In genomic region chr16:35523991-35524390, GRCh38 we compare ENCODE assay signal across 22 cellular contexts.
"Had no signal": no experiment of that assay in that cellular context is flagged by ENCODE, and none has a peak within 500 bp of the region (broad histone marks: within the 10 kb centered on the region; RNA-seq: fewer than 3 reads in every experiment).

No MANE protein-coding gene starts in this region.

- H3K4me1 ChIP-seq: psoas muscle, sigmoid colon, thyroid gland, upper lobe of right lung had no signal

- FAIRE-seq: bronchial epithelial cell, kidney, small intestine had no signal

- H3K9me3 ChIP-seq: ovary, psoas muscle, thyroid gland, upper lobe of right lung had no signal

- H3K27me3 ChIP-seq: ovary, sigmoid colon, thyroid gland, upper lobe of right lung had no signal

- DNase-seq: activated CD8-positive, alpha-beta memory T cell treated with anti-CD3 and anti-CD28 coated beads for 24 hours; activated effector memory CD4-positive, alpha-beta T cell treated with Interleukin-2 at 50 U/mL for 16 hours; activated naive CD4-positive, alpha-beta T cell treated with Interleukin-2 at 50 U/mL for 16 hours; anterior cingulate cortex; endodermal cell; foreskin fibroblast; head of caudate nucleus; hypothalamus; immature natural killer cell; kidney; left colon; mammary epithelial cell; naive B cell; nephron progenitor cell; ovary; psoas muscle; sigmoid colon; small intestine; stimulated activated CD4-positive, alpha-beta T cell treated with anti-CD3 and anti-CD28 coated beads, Interleukin-4, amount 100 ng/mL, for 24 hours; thyroid gland; upper lobe of right lung had no signal

- H3K4me3 ChIP-seq: ovary, psoas muscle, sigmoid colon, thyroid gland, upper lobe of right lung had no signal

- H3K27ac ChIP-seq: ovary, psoas muscle, sigmoid colon, thyroid gland, upper lobe of right lung had no signal

- H3K36me3 ChIP-seq: ovary, sigmoid colon, thyroid gland, upper lobe of right lung had no signal
